20 cellular contexts compared by ENCODE assay signal in genomic region chr3:113214917-113215595, GRCh38. TPM values are rescaled to one million over a fixed set of nuclear protein-coding genes. Genes with fewer than 3 reads are reported as not detected.
DNase-seq lines count a peak whose midpoint lies in the region; ATAC-seq, FAIRE-seq and TF ChIP-seq lines count a peak whose summit lies in the region.
"Had no signal": no experiment of that assay in that cellular context is flagged by ENCODE, and none has a peak within 500 bp of the region (broad histone marks: within the 10 kb centered on the region; RNA-seq: fewer than 3 reads in every experiment).

No MANE protein-coding gene starts in this region.

- POLR2A ChIA-PET in GM10248 (lab: Yijun Ruan, JAX) = no interaction called here

- H3K4me3 ChIP-seq in GM23248 (peak overlapping the region; percentile 94), ectodermal cell (ENCODE audit: insufficient read depth, low read depth, low read length) (peak overlapping the region; percentile 98), muscle layer of duodenum (ENCODE audit: low read depth in 1 of 2, low read length in 2 of 2) (peak overlapping the region; percentile 9 to 76)
- H3K4me3 ChIP-seq: left lung, MG63, pancreas had no signal

- no peak overlapping the region for H2AFZ ChIP-seq in GM23248

- DNase-seq in GM23248 (peak; percentile 83), urothelium cell line (ENCODE audit: low spot score) (no peak), GM10248 (ENCODE audit: extremely low spot score) (no peak), hypothalamus (lab: John Stamatoyannopoulos, UW) (no peak)
- DNase-seq: activated CD4-positive, alpha-beta T cell treated with anti-CD3 and anti-CD28 coated beads, Interleukin-2, amount 50 U/mL, for 1 hour; activated naive CD4-positive, alpha-beta T cell treated with anti-CD3 and anti-CD28 coated beads, Interleukin-2, amount 10 ng/mL, durations not matched to agents 7 days and 5 days; activated T-cell treated with anti-CD3 and anti-CD28 coated beads, Interleukin-2, amount 50 U/mL, for 1 hour; C1 segment of cervical spinal cord; DMS 273 treated with DMSO at 0.1 percent for 48 hours; left lung; MG63; NCI-H146; NK-92 treated with Interleukin-12 subunit alpha and Interleukin-12 subunit beta, amount 100 ng/mL, for 24 hours; pancreas; stimulated activated CD4-positive, alpha-beta T cell treated with anti-CD3 and anti-CD28 coated beads, Interleukin-4, amount 100 ng/mL, for 24 hours had no signal

- WGBS in GM23248 (ENCODE audit: low coverage in 1 of 2, low lambda C conversion rate in 2 of 2, missing lambda C conversion rate in 2 of 2), 2 experiments = 11 to 14% methylated on average over 2 of the region's 2 CpGs
- 78 to 81% methylated on average over 2 of the region's 2 CpGs for WGBS in ectodermal cell, 2 experiments

- ATAC-seq in GM21576 (IDR thresholded peaks at IDR 0.05; ENCODE audit: unreplicated experiment) = no peak
- ATAC-seq: left lung, pancreas had no signal

- in situ Hi-C loops in GM23248 (cut with MboI) = no loop called here

- peaks cover 30% of the 10 kb centered on the region for H3F3A ChIP-seq in GM23248 (ENCODE audit: insufficient read depth)

- no peaks in the 10 kb centered on the region for H3K9me3 ChIP-seq in GM23248 (ENCODE audit: low read depth)
- H3K9me3 ChIP-seq in ectodermal cell (ENCODE audit: control insufficient read depth, low read length) = no peaks in the 10 kb centered on the region
- H3K9me3 ChIP-seq in muscle layer of duodenum (ENCODE audit: control insufficient read depth in 1 of 2, low read length in 2 of 2) = no peaks in the 10 kb centered on the region
- H3K9me3 ChIP-seq: left lung, MG63, pancreas had no signal

- H3K27ac ChIP-seq in GM23248 (peak overlapping the region; percentile 81), ectodermal cell (ENCODE audit: insufficient read depth, low read depth, low read length, poor library complexity, severe bottlenecking) (no peak overlapping the region), muscle layer of duodenum (ENCODE audit: low read length) (peak overlapping the region; percentile 47)
- H3K27ac ChIP-seq: left lung, pancreas had no signal

- no peaks in the 10 kb centered on the region for H4K20me1 ChIP-seq in GM23248 (ENCODE audit: insufficient read depth)

- no peaks in the 10 kb centered on the region for H3K9me2 ChIP-seq in GM23248 (ENCODE audit: insufficient read depth)

- H3K9ac ChIP-seq in GM23248 = peak overlapping the region; percentile 89

- H3K36me3 ChIP-seq in GM23248 (ENCODE audit: low read depth) (peaks cover 6% of the 10 kb centered on the region; the same call in 1 of the 2 replicates), ectodermal cell (ENCODE audit: control insufficient read depth, insufficient read depth, low read length) (peaks cover 42% of the 10 kb centered on the region), muscle layer of duodenum (ENCODE audit: control insufficient read depth in 1 of 2, insufficient read depth in 2 of 2, low read length in 2 of 2) (peaks cover 7 to 14% of the 10 kb centered on the region in 2 donors)
- H3K36me3 ChIP-seq: left lung, MG63, pancreas had no signal

- peak overlapping the region; percentile 98 for H3K4me2 ChIP-seq in GM23248 (ENCODE audit: unreplicated experiment)

- peaks cover 38% of the 10 kb centered on the region for H3K4me1 ChIP-seq in GM23248 (ENCODE audit: insufficient read depth)
- H3K4me1 ChIP-seq in ectodermal cell (ENCODE audit: control insufficient read depth, insufficient read depth, low read length) = peaks cover 49% of the 10 kb centered on the region
- H3K4me1 ChIP-seq in muscle layer of duodenum (ENCODE audit: control insufficient read depth in 1 of 2, insufficient read depth in 2 of 2, low read length in 2 of 2) = peaks cover 0 to 36% of the 10 kb centered on the region in 2 donors

- CTCF ChIA-PET in GM10248 (lab: Yijun Ruan, JAX) = interaction anchor here (0.7 to 1.4 kb wide), 2 partner anchors 40 to 180 kb away, joined by 3 to 4 read pairs; no protein-coding TSS in a partner anchor

- H3K27me3 ChIP-seq in GM23248 (replicated peaks; ENCODE audit: insufficient read depth) (no peaks in the 10 kb centered on the region), ectodermal cell (ENCODE audit: control insufficient read depth, insufficient read depth, low read length, poor library complexity, severe bottlenecking) (no peaks in the 10 kb centered on the region), muscle layer of duodenum (ENCODE audit: low read depth, low read length) (peaks cover 3% of the 10 kb centered on the region)
- H3K27me3 ChIP-seq: MG63, pancreas had no signal

- peaks cover 45% of the 10 kb centered on the region for H3K79me2 ChIP-seq in GM23248 (ENCODE audit: insufficient read depth)

- no peak for TF ChIP-seq CTCF in GM10248 (IDR thresholded peaks at IDR 0.05; ENCODE audit: control extremely low read depth, extremely low read depth, low read depth, missing control alignments)

- peak; percentile 9 for FAIRE-seq in urothelium cell line (lab: Jason Lieb, UNC)
- FAIRE-seq: GM18507, pancreas had no signal

RNA-seq across cellular contexts. Expression of gene BOC, which starts 3.7 kb away (rescaled TPM):
- 16.8 and 18.4 TPM in 2 replicates for total RNA-seq in GM23248 (2014; rRNA removed; shearing (Covaris generic))
- 20.8 and 21.6 TPM in 2 replicates for polyA plus RNA-seq in GM23248 (2016; fragmentation: Nextera tagmentation; extraction: Ambion mirVana)
- 278 TPM for polyA plus RNA-seq in ectodermal cell (2013, experiment 1 of 4)
- polyA plus RNA-seq in ectodermal cell (2013, experiment 2 of 4) = 240 TPM
- 186 TPM for polyA plus RNA-seq in ectodermal cell (2013, experiment 3 of 4)
- 200 TPM for polyA plus RNA-seq in ectodermal cell (2013, experiment 4 of 4)
- total RNA-seq: dermis microvascular lymphatic vessel endothelial cell had no signal

Comparison
In these comparisons a context has a peak if more than half of its experiments do, and no peak if none do; other contexts are left out.
1. H3K4me3 ChIP-seq: peak in every context shown above with its lines; median percentile 98 in ectodermal cell; 94 in GM23248; 42 in muscle layer of duodenum.